ENCODE assay signal across 13 cellular contexts in genomic region chrX:37912286-37912685, GRCh38.
DNase-seq lines count a peak whose midpoint lies in the region; ATAC-seq and TF ChIP-seq lines count a peak whose summit lies in the region.
"Had no signal": no experiment of that assay in that cellular context is flagged by ENCODE, and none has a peak within 500 bp of the region (broad histone marks: within the 10 kb centered on the region; RNA-seq: fewer than 3 reads in every experiment).

No MANE protein-coding gene starts in this region.

- POLR2A ChIA-PET in OCI-LY7 (lab: Charles Lee) = no interaction called here

- peak; percentile 6 for DNase-seq in GM03348 (ENCODE audit: low spot score)
- peak; percentile 71 for DNase-seq in NCI-H226
- DNase-seq in effector memory CD8-positive, alpha-beta T cell = peak in 1 of 3 experiments; percentile 2
- DNase-seq in retinal pigment epithelial cell (ENCODE audit: low read depth) = peak; percentile 70
- DNase-seq in hippocampal formation (lab: John Stamatoyannopoulos, UW) = no peak
- no peak for DNase-seq in OCI-LY7 (ENCODE audit: low spot score)
- DNase-seq in NCI-H146 treated with DMSO at 0.1 percent for 48 hours (lab: John Stamatoyannopoulos, UW; ENCODE audit: unreplicated experiment) = no peak
- DNase-seq: activated CD4-positive, alpha-beta T cell treated with anti-CD3 and anti-CD28 coated beads for 1 hour; activated T-cell treated with anti-CD3 and anti-CD28 coated beads, Interleukin-2, amount 50 U/mL, for 72 hours; KG1; lower lobe of right lung; NCI-H2081 treated with DMSO at 0.1 percent for 48 hours; testis had no signal

- H3K4me3 ChIP-seq in retinal pigment epithelial cell (ENCODE audit: low read length) (no peak overlapping the region), OCI-LY7 (ENCODE audit: low read depth, low read length, poor library complexity, severe bottlenecking) (no peak overlapping the region)
- H3K4me3 ChIP-seq: lower lobe of right lung, testis had no signal

- H3K9me2 ChIP-seq in OCI-LY7 (ENCODE audit: insufficient read depth, low read length) = no peaks in the 10 kb centered on the region

- no peak overlapping the region for H3K4me2 ChIP-seq in OCI-LY7 (ENCODE audit: low read length)

- H3K36me3 ChIP-seq in OCI-LY7 (ENCODE audit: insufficient read depth, low read length) = no peaks in the 10 kb centered on the region
- H3K36me3 ChIP-seq: lower lobe of right lung had no signal

- no peak overlapping the region for H3K4me3 Mint-ChIP-seq in effector memory CD8-positive, alpha-beta T cell
- H3K4me3 Mint-ChIP-seq: activated T-cell treated with anti-CD3 and anti-CD28 coated beads, Interleukin-2, amount 50 U/mL, for 72 hours had no signal

- no peak for TF ChIP-seq CTCF in retinal pigment epithelial cell (conservative IDR thresholded peaks at IDR 0.05; ENCODE audit: low read depth, low read length)
- no peak for TF ChIP-seq CTCF in OCI-LY7 (conservative IDR thresholded peaks at IDR 0.05; ENCODE audit: low read length)

- H4K20me1 ChIP-seq in OCI-LY7 (ENCODE audit: insufficient read depth, low read length) = no peaks in the 10 kb centered on the region

- H3K36me3 Mint-ChIP-seq in effector memory CD8-positive, alpha-beta T cell (ENCODE audit: insufficient read depth) = no peaks in the 10 kb centered on the region

- H3K27me3 Mint-ChIP-seq in effector memory CD8-positive, alpha-beta T cell = no peaks in the 10 kb centered on the region

- BruUV-seq in OCI-LY7 (replicated peaks; lab: Mats Ljungman, UMichigan) = no TSS peak

- no peaks in the 10 kb centered on the region for H3K4me1 Mint-ChIP-seq in effector memory CD8-positive, alpha-beta T cell (ENCODE audit: low read depth in 2 of 2)

- intact Hi-C loops in OCI-LY7 (cut with micrococcal nuclease; ENCODE audit: unreplicated experiment) = no loop called here

- H3K9me3 ChIP-seq in OCI-LY7 (ENCODE audit: low read length) = no peaks in the 10 kb centered on the region
- H3K9me3 ChIP-seq: lower lobe of right lung, testis had no signal

- H3K27ac ChIP-seq in OCI-LY7 (ENCODE audit: low read depth, low read length, poor library complexity, severe bottlenecking) = no peak overlapping the region
- H3K27ac ChIP-seq: lower lobe of right lung, testis had no signal

- no peaks in the 10 kb centered on the region for H3K4me1 ChIP-seq in OCI-LY7 (ENCODE audit: insufficient read depth, low read length, poor library complexity, severe bottlenecking)
- H3K4me1 ChIP-seq: lower lobe of right lung, testis had no signal

- CTCF ChIA-PET in OCI-LY7 (lab: Charles Lee; ENCODE audit: unreplicated experiment) = no interaction called here

- H3K9me3 Mint-ChIP-seq in effector memory CD8-positive, alpha-beta T cell = no peaks in the 10 kb centered on the region
- H3K9me3 Mint-ChIP-seq: activated T-cell treated with anti-CD3 and anti-CD28 coated beads, Interleukin-2, amount 50 U/mL, for 72 hours had no signal

- H2AFZ ChIP-seq in OCI-LY7 (ENCODE audit: low read length) = no peak overlapping the region

- no peak overlapping the region for H3K27ac Mint-ChIP-seq in effector memory CD8-positive, alpha-beta T cell
- H3K27ac Mint-ChIP-seq: activated T-cell treated with anti-CD3 and anti-CD28 coated beads, Interleukin-2, amount 50 U/mL, for 72 hours had no signal

- peak; percentile 77 for ATAC-seq in effector memory CD8-positive, alpha-beta T cell (replicated peaks)
- ATAC-seq: lower lobe of right lung had no signal

- no peaks in the 10 kb centered on the region for H3K79me2 ChIP-seq in OCI-LY7 (ENCODE audit: insufficient read depth, low read depth, low read length)

Comparison
In these comparisons a context has a peak if more than half of its experiments do, and no peak if none do; other contexts are left out.
1. DNase-seq: peak in GM03348 (single experiment), NCI-H226 (single experiment) and retinal pigment epithelial cell (single experiment); none in hippocampal formation (0 of 2), OCI-LY7 (single experiment) and NCI-H146 treated with DMSO at 0.1 percent for 48 hours (single experiment).